Comparison of ENCODE assay signal across 8 cellular contexts in the genomic region with DNA sequence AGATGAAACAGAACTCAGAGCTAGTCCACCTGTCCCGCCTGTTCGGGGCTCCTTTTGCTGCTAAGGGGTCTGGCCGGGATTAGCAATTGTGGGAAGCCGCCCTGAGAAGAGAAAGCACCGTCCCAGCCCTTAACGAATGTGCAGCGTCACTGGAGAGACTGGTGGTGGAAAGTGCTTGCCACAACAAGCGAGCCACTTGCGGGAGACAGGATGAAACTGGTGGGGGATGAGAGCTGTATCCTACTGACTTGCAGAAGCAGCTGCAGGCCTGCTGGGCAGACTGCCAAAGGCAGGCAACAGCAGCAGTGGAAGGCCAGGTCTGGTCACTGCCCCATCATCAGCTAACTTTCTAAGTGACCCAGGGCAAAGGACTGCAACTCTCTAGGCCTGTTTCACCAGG.
DNase-seq lines count a peak whose midpoint lies in the region; ATAC-seq and TF ChIP-seq lines count a peak whose summit lies in the region.

No MANE protein-coding gene starts in this region.

- H3K4me1 ChIP-seq in esophagus muscularis mucosa (peaks cover 74 to 97% (median 93%) of the 10 kb centered on the region in 4 donors), upper lobe of right lung (peaks cover 78% of the 10 kb centered on the region)

- peak overlapping the region; percentile 47 for H3K4me3 Mint-ChIP-seq in activated T-cell treated with anti-CD3 and anti-CD28 coated beads, Interleukin-2, amount 50 U/mL, for 24 hours
- H3K4me3 Mint-ChIP-seq in neural crest cell, result no peak overlapping the region

- intact Hi-C loops in esophagus muscularis mucosa (cut with DNase I), result loop anchor here (5.0 kb wide), 2 partner anchors 79 to 94 kb away; a partner anchor contains a TSS
- intact Hi-C loops in upper lobe of right lung (cut with DNase I), result loop anchor here (10.0 kb wide), 1 partner anchor 86 kb away; no protein-coding TSS in a partner anchor

- H3K36me3 Mint-ChIP-seq in activated T-cell treated with anti-CD3 and anti-CD28 coated beads, Interleukin-2, amount 50 U/mL, for 24 hours (ENCODE audit: low read depth), result no peaks in the 10 kb centered on the region
- no peaks in the 10 kb centered on the region for H3K36me3 Mint-ChIP-seq in neural crest cell (ENCODE audit: low read depth)

- 48% methylated on average over 9 of the region's 9 CpGs for WGBS in esophagus muscularis mucosa

- no peaks in the 10 kb centered on the region for H3K27me3 ChIP-seq in esophagus muscularis mucosa
- H3K27me3 ChIP-seq in upper lobe of right lung, result no peaks in the 10 kb centered on the region

- no peaks in the 10 kb centered on the region for H3K9me3 Mint-ChIP-seq in activated T-cell treated with anti-CD3 and anti-CD28 coated beads, Interleukin-2, amount 50 U/mL, for 24 hours
- no peaks in the 10 kb centered on the region for H3K9me3 Mint-ChIP-seq in neural crest cell

- H3K27ac ChIP-seq in esophagus muscularis mucosa (replicated peaks in 1 of 4) (peak overlapping the region; percentile 39 to 76 (median 72)), upper lobe of right lung (peak overlapping the region; percentile 84)

- H3K9me3 ChIP-seq in esophagus muscularis mucosa (no peaks in the 10 kb centered on the region), upper lobe of right lung (no peaks in the 10 kb centered on the region)

- TF ChIP-seq EP300 in esophagus muscularis mucosa (IDR thresholded peaks at IDR 0.05), result no peak

- H3K4me3 ChIP-seq in esophagus muscularis mucosa, result no peak overlapping the region
- H3K4me3 ChIP-seq in upper lobe of right lung, result no peak overlapping the region

- DNase-seq in GM20000 (ENCODE audit: low spot score) (peak; percentile 56), NCI-H524 treated with DMSO at 0.1 percent for 48 hours (lab: John Stamatoyannopoulos, UW) (peak; percentile 1), esophagus muscularis mucosa (ENCODE audit: extremely low spot score) (no peak), neural crest cell (ENCODE audit: low read depth, low spot score) (no peak), upper lobe of right lung (no peak)
- DNase-seq in activated T-cell treated with anti-CD3 and anti-CD28 coated beads, Interleukin-2, amount 50 U/mL, for 24 hours, result peak; percentile 70

- no peak for TF ChIP-seq CTCF in GM20000 (IDR thresholded peaks at IDR 0.05; ENCODE audit: extremely low read depth, missing control alignments)
- TF ChIP-seq CTCF in esophagus muscularis mucosa (IDR thresholded peaks at IDR 0.05), result no peak
- no peak for TF ChIP-seq CTCF in neural crest cell (conservative IDR thresholded peaks at IDR 0.05)
- TF ChIP-seq CTCF in upper lobe of right lung (IDR thresholded peaks at IDR 0.05), result no peak

- TF ChIP-seq POLR2A in esophagus muscularis mucosa (IDR thresholded peaks at IDR 0.05; ENCODE audit: low read depth), result no peak

- H3K4me1 Mint-ChIP-seq in activated T-cell treated with anti-CD3 and anti-CD28 coated beads, Interleukin-2, amount 50 U/mL, for 24 hours (ENCODE audit: low read depth), result peaks cover 97% of the 10 kb centered on the region
- peaks cover 23% of the 10 kb centered on the region for H3K4me1 Mint-ChIP-seq in neural crest cell

- no peaks in the 10 kb centered on the region for H3K27me3 Mint-ChIP-seq in activated T-cell treated with anti-CD3 and anti-CD28 coated beads, Interleukin-2, amount 50 U/mL, for 24 hours
- no peaks in the 10 kb centered on the region for H3K27me3 Mint-ChIP-seq in neural crest cell (ENCODE audit: low read depth)

- H3K36me3 ChIP-seq in esophagus muscularis mucosa (no peaks in the 10 kb centered on the region), upper lobe of right lung (no peaks in the 10 kb centered on the region)

- peak overlapping the region; percentile 91 for H3K27ac Mint-ChIP-seq in activated T-cell treated with anti-CD3 and anti-CD28 coated beads, Interleukin-2, amount 50 U/mL, for 24 hours
- peak overlapping the region; percentile 62 for H3K27ac Mint-ChIP-seq in neural crest cell (ENCODE audit: unreplicated experiment)

- ATAC-seq in upper lobe of right lung (peak; percentile 10), GM21825 (IDR thresholded peaks at IDR 0.05; ENCODE audit: unreplicated experiment) (no peak), HG02884 (IDR thresholded peaks at IDR 0.05; ENCODE audit: unreplicated experiment) (no peak)

Comparison
In these comparisons a context has a peak if more than half of its experiments do, and no peak if none do; other contexts are left out.
1. DNase-seq: peak in GM20000 (single experiment), NCI-H524 treated with DMSO at 0.1 percent for 48 hours (single experiment) and activated T-cell treated with anti-CD3 and anti-CD28 coated beads, Interleukin-2, amount 50 U/mL, for 24 hours (single experiment); none in esophagus muscularis mucosa (single experiment), neural crest cell (single experiment) and upper lobe of right lung (single experiment).